Comparison of ENCODE assay signal across 8 cellular contexts in the genomic region with DNA sequence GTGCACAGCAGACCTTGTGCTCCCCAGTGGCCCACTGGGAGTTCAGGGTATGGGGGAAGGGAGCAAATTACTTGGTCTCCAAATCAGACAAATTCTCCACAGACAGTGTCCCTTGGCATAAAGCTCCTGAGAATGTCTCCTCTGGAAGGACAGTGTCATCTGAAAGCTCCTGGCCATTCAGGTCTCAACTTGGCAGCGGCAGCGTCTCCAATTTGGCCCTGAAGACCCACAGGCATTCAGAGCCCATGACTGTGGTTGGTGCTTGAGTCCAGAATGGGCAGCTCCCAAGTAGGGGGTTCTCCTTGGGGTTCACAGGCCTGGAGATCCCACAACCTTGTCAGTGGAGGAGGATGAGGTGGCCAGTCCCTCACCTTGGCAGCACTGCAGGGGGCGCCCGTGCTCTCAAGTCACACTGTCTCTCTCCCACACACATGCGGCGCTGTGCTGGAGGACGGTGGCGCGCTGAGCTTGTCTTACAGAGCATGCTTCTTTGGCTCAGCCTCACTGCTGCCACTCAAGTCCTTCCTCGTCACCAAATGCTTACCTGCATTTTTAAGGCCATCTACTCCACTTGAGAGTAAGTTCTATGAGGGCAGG. TPM values are rescaled to one million over a fixed set of nuclear protein-coding genes. Genes with fewer than 3 reads are reported as not detected.
DNase-seq lines count a peak whose midpoint lies in the region; ATAC-seq and TF ChIP-seq lines count a peak whose summit lies in the region.

No MANE protein-coding gene starts in this region.

- no peak overlapping the region for H3K4me3 ChIP-seq in MM.1S (ENCODE audit: low read length)

- H3K4me2 ChIP-seq in MM.1S (ENCODE audit: low read depth, low read length): no peak overlapping the region

- H3K27ac Mint-ChIP-seq in Calu3 (ENCODE audit: unreplicated experiment) (no peak overlapping the region), glutamatergic neuron (ENCODE audit: unreplicated experiment) (no peak overlapping the region)
- no peak overlapping the region for H3K27ac Mint-ChIP-seq in activated CD8-positive, alpha-beta T cell treated with anti-CD3 and anti-CD28 coated beads, Interleukin-2, amount 10 ng/mL, durations not matched to agents 7 days and 5 days

- no TSS peak for BruUV-seq in Calu3 (replicated peaks; lab: Mats Ljungman, UMichigan)

- no peak overlapping the region for H3K9ac ChIP-seq in MM.1S (ENCODE audit: low read length)

- H3K27me3 ChIP-seq in MM.1S (replicated peaks; ENCODE audit: insufficient read depth, low read length): no peaks in the 10 kb centered on the region

- H3K4me1 Mint-ChIP-seq in Calu3 (ENCODE audit: low read depth, unreplicated experiment) (peaks cover 6% of the 10 kb centered on the region), glutamatergic neuron (ENCODE audit: low read depth, unreplicated experiment) (peaks cover 1% of the 10 kb centered on the region)
- H3K4me1 Mint-ChIP-seq in activated CD8-positive, alpha-beta T cell treated with anti-CD3 and anti-CD28 coated beads, Interleukin-2, amount 10 ng/mL, durations not matched to agents 7 days and 5 days (ENCODE audit: low read depth): peaks cover 2% of the 10 kb centered on the region

- H3K27me3 Mint-ChIP-seq in Calu3 (ENCODE audit: unreplicated experiment) (no peaks in the 10 kb centered on the region), glutamatergic neuron (ENCODE audit: unreplicated experiment) (peaks cover 7% of the 10 kb centered on the region)
- no peaks in the 10 kb centered on the region for H3K27me3 Mint-ChIP-seq in activated CD8-positive, alpha-beta T cell treated with anti-CD3 and anti-CD28 coated beads, Interleukin-2, amount 10 ng/mL, durations not matched to agents 7 days and 5 days (ENCODE audit: low read depth)

- POLR2A ChIA-PET in activated CD8-positive, alpha-beta T cell treated with anti-CD3 and anti-CD28 coated beads, Interleukin-2, amount 10 ng/mL, durations not matched to agents 7 days and 5 days (lab: Charles Lee): interaction anchor here (1.0 kb wide), 1 partner anchor 168 kb away, joined by 3 read pairs; no protein-coding TSS in a partner anchor

- H3F3A ChIP-seq in MM.1S (ENCODE audit: insufficient read depth, low read length): no peaks in the 10 kb centered on the region

- no peaks in the 10 kb centered on the region; the same call in 1 of the 2 replicates for H4K20me1 ChIP-seq in MM.1S (ENCODE audit: insufficient read depth, low read length)

- no peak overlapping the region for H2AFZ ChIP-seq in MM.1S (ENCODE audit: low read length)

- CTCF ChIA-PET in Calu3 (lab: Charles Lee): interaction anchor here (0.7 to 0.8 kb wide), 2 partner anchors 33 to 47 kb away, joined by 3 to 4 read pairs; no protein-coding TSS in a partner anchor
- CTCF ChIA-PET in activated CD8-positive, alpha-beta T cell treated with anti-CD3 and anti-CD28 coated beads, Interleukin-2, amount 10 ng/mL, durations not matched to agents 7 days and 5 days (lab: Charles Lee): interaction anchor here (1.2 to 5.0 kb wide), 7 partner anchors 14 to 233 kb away, joined by 3 to 77 read pairs (median 4); a partner anchor contains a TSS

- H3K4me1 ChIP-seq in MM.1S (ENCODE audit: low read length): no peaks in the 10 kb centered on the region

- TF ChIP-seq CTCF in Calu3 (IDR thresholded peaks at IDR 0.05; ENCODE audit: unreplicated experiment) (peak; percentile 39), MM.1S (IDR thresholded peaks at IDR 0.05; ENCODE audit: low read length) (peak; percentile 42), glutamatergic neuron (IDR thresholded peaks at IDR 0.05; ENCODE audit: partially characterized antibody, unreplicated experiment) (peak; percentile 48)

- H3K27ac ChIP-seq in MM.1S (ENCODE audit: low read length): no peak overlapping the region

- no peaks in the 10 kb centered on the region for H3K9me3 ChIP-seq in MM.1S (replicated peaks; ENCODE audit: insufficient read depth, low read length)

- no peaks in the 10 kb centered on the region for H3K9me2 ChIP-seq in MM.1S (replicated peaks; ENCODE audit: insufficient read depth, low read length)

- H3K36me3 Mint-ChIP-seq in Calu3 (ENCODE audit: insufficient read depth, unreplicated experiment) (peaks cover 63% of the 10 kb centered on the region), glutamatergic neuron (ENCODE audit: unreplicated experiment) (peaks cover 4% of the 10 kb centered on the region)
- peaks cover 44% of the 10 kb centered on the region for H3K36me3 Mint-ChIP-seq in activated CD8-positive, alpha-beta T cell treated with anti-CD3 and anti-CD28 coated beads, Interleukin-2, amount 10 ng/mL, durations not matched to agents 7 days and 5 days (ENCODE audit: low read depth)

- peak; percentile 47 for ATAC-seq in activated CD8-positive, alpha-beta T cell treated with anti-CD3 and anti-CD28 coated beads, Interleukin-2, amount 10 ng/mL, durations not matched to agents 7 days and 5 days
- ATAC-seq in GM21423 (IDR thresholded peaks at IDR 0.05; ENCODE audit: unreplicated experiment) (no peak), GM18858 (IDR thresholded peaks at IDR 0.05; ENCODE audit: unreplicated experiment) (no peak)

- H3K36me3 ChIP-seq in MM.1S (replicated peaks; ENCODE audit: insufficient read depth, low read length): no peaks in the 10 kb centered on the region; the same call in 1 of the 2 replicates

- DNase-seq in Calu3 (no peak), MM.1S (peak; percentile 18), glutamatergic neuron (peak; percentile 77), cerebellar nuclear complex (lab: John Stamatoyannopoulos, UW) (no peak)
- DNase-seq in activated CD8-positive, alpha-beta T cell treated with anti-CD3 and anti-CD28 coated beads, Interleukin-2, amount 10 ng/mL, durations not matched to agents 7 days and 5 days: peak; percentile 51
- peak; percentile 59 for DNase-seq in stimulated activated CD4-positive, alpha-beta T cell treated with anti-CD3 and anti-CD28 coated beads, Interleukin-4, amount 100 ng/mL, for 1 hour

- intact Hi-C loops in Calu3 (cut with micrococcal nuclease; ENCODE audit: unreplicated experiment): no loop called here

- H3K9me3 Mint-ChIP-seq in Calu3 (ENCODE audit: low read depth, unreplicated experiment): no peaks in the 10 kb centered on the region
- H3K9me3 Mint-ChIP-seq in activated CD8-positive, alpha-beta T cell treated with anti-CD3 and anti-CD28 coated beads, Interleukin-2, amount 10 ng/mL, durations not matched to agents 7 days and 5 days (ENCODE audit: insufficient read depth): no peaks in the 10 kb centered on the region
- H3K9me3 Mint-ChIP-seq in glutamatergic neuron (ENCODE audit: unreplicated experiment): peaks cover 5% of the 10 kb centered on the region

- no peak overlapping the region for H3K4me3 Mint-ChIP-seq in Calu3 (ENCODE audit: low read depth, unreplicated experiment)
- H3K4me3 Mint-ChIP-seq in activated CD8-positive, alpha-beta T cell treated with anti-CD3 and anti-CD28 coated beads, Interleukin-2, amount 10 ng/mL, durations not matched to agents 7 days and 5 days: no peak overlapping the region
- no peak overlapping the region for H3K4me3 Mint-ChIP-seq in glutamatergic neuron (ENCODE audit: unreplicated experiment)

- H3K79me2 ChIP-seq in MM.1S (ENCODE audit: low read length): peaks cover 11% of the 10 kb centered on the region

RNA-seq across cellular contexts. Expression of a gene that starts 20.7 kb away (rescaled TPM):
- total RNA-seq in Calu3 (2022): 214 and 229 TPM in 2 replicates
- total RNA-seq in activated CD8-positive, alpha-beta T cell treated with anti-CD3 and anti-CD28 coated beads, Interleukin-2, amount 10 ng/mL, durations not matched to agents 7 days and 5 days: 100 to 1,000 TPM in 1 of 2 experiments, 10 to 100 TPM in 1; 91.9 to 103 TPM
- 185 TPM for total RNA-seq in glutamatergic neuron (ENCODE audit: unreplicated experiment)

RNA-seq across cellular contexts. Expression of a gene that starts 21.6 kb away (rescaled TPM):
- total RNA-seq in Calu3 (2022) (0.78 and 0.95 TPM in 2 replicates), glutamatergic neuron (ENCODE audit: unreplicated experiment) (143 TPM)
- total RNA-seq in activated CD8-positive, alpha-beta T cell treated with anti-CD3 and anti-CD28 coated beads, Interleukin-2, amount 10 ng/mL, durations not matched to agents 7 days and 5 days: 1 to 10 TPM; 1.4 to 1.6 TPM

Comparison
In these comparisons a context has a peak if more than half of its experiments do, and no peak if none do; other contexts are left out.
1. DNase-seq: peak in MM.1S (single experiment), activated CD8-positive, alpha-beta T cell treated with anti-CD3 and anti-CD28 coated beads, Interleukin-2, amount 10 ng/mL, durations not matched to agents 7 days and 5 days (single experiment), glutamatergic neuron (single experiment) and stimulated activated CD4-positive, alpha-beta T cell treated with anti-CD3 and anti-CD28 coated beads, Interleukin-4, amount 100 ng/mL, for 1 hour (single experiment); none in Calu3 (single experiment) and cerebellar nuclear complex (0 of 2).
2. RNA of a gene that starts 21.6 kb away (total RNA-seq): 143 TPM in glutamatergic neuron (single experiment); 1.4 to 1.6 TPM in activated CD8-positive, alpha-beta T cell treated with anti-CD3 and anti-CD28 coated beads, Interleukin-2, amount 10 ng/mL, durations not matched to agents 7 days and 5 days and 0.78 to 0.95 TPM in Calu3; every median in the first group is over 10 times any median in the second.
3. Peak in every context shown above with its lines, with median percentiles within 50 percentile points of each other: CTCF ChIP-seq.